15 cellular contexts compared by ENCODE assay signal in genomic region chr21:39012314-39013230, GRCh38.
DNase-seq lines count a peak whose midpoint lies in the region; ATAC-seq, FAIRE-seq and TF ChIP-seq lines count a peak whose summit lies in the region.
"Had no signal": no experiment of that assay in that cellular context is flagged by ENCODE, and none has a peak within 500 bp of the region (broad histone marks: within the 10 kb centered on the region; RNA-seq: fewer than 3 reads in every experiment).

No MANE protein-coding gene starts in this region.

- no peak overlapping the region for H3K4me3 ChIP-seq in HEK293 (ENCODE audit: low read depth, low read length)
- no peak overlapping the region for H3K4me3 ChIP-seq in bronchial epithelial cell (ENCODE audit: low read depth, low read length)

- 0 out of 2 replicates have a peak, but pooled peaks have one; percentile 8 for TF ChIP-seq CTCF in HEK293 (tag by site-specific recombination; IDR thresholded peaks at IDR 0.05)
- TF ChIP-seq CTCF in bronchial epithelial cell (IDR thresholded peaks at IDR 0.05; ENCODE audit: insufficient read depth, low read length, severe bottlenecking): no peak
- no peak for TF ChIP-seq CTCF in endothelial cell (IDR thresholded peaks at IDR 0.05; ENCODE audit: unreplicated experiment)

- no peak overlapping the region for H3K27ac ChIP-seq in HEK293 (ENCODE audit: extremely low read depth, low read depth, low read length)

- no peaks in the 10 kb centered on the region for H3K4me1 Mint-ChIP-seq in stimulated activated effector memory CD8-positive, alpha-beta T cell treated with anti-CD3 and anti-CD28 coated beads, Interleukin-12 subunit alpha, Interleukin-12 subunit beta, amount 100 ng/mL, for 72 hours
- peaks cover 3% of the 10 kb centered on the region for H3K4me1 Mint-ChIP-seq in activated naive CD4-positive, alpha-beta T cell treated with anti-CD3 and anti-CD28 coated beads, Interleukin-2, amount 10 ng/mL, durations not matched to agents 7 days and 5 days
- peaks cover 21% of the 10 kb centered on the region for H3K4me1 Mint-ChIP-seq in endothelial cell (ENCODE audit: unreplicated experiment)

- peak; percentile 91 for FAIRE-seq in bronchial epithelial cell (lab: Jason Lieb, UNC)

- ATAC-seq in stimulated activated effector memory CD8-positive, alpha-beta T cell treated with anti-CD3 and anti-CD28 coated beads, Interleukin-12 subunit alpha, Interleukin-12 subunit beta, amount 100 ng/mL, for 72 hours: peak; percentile 26
- ATAC-seq in HG02884 (IDR thresholded peaks at IDR 0.05; ENCODE audit: unreplicated experiment): no peak

- H3K27me3 ChIP-seq in bronchial epithelial cell (ENCODE audit: control insufficient read depth, insufficient read depth, low read length): no peaks in the 10 kb centered on the region

- H3K9me3 ChIP-seq in HEK293 (ENCODE audit: control insufficient read depth, insufficient read depth, low read depth, low read length): no peaks in the 10 kb centered on the region

- no peaks in the 10 kb centered on the region for H3K9me3 Mint-ChIP-seq in stimulated activated effector memory CD8-positive, alpha-beta T cell treated with anti-CD3 and anti-CD28 coated beads, Interleukin-12 subunit alpha, Interleukin-12 subunit beta, amount 100 ng/mL, for 72 hours
- no peaks in the 10 kb centered on the region for H3K9me3 Mint-ChIP-seq in activated naive CD4-positive, alpha-beta T cell treated with anti-CD3 and anti-CD28 coated beads, Interleukin-2, amount 10 ng/mL, durations not matched to agents 7 days and 5 days
- H3K9me3 Mint-ChIP-seq in endothelial cell (ENCODE audit: unreplicated experiment): no peaks in the 10 kb centered on the region

- H3K4me1 ChIP-seq in HEK293 (ENCODE audit: control insufficient read depth, insufficient read depth, low read length): no peaks in the 10 kb centered on the region

- no peaks in the 10 kb centered on the region for H3K36me3 Mint-ChIP-seq in stimulated activated effector memory CD8-positive, alpha-beta T cell treated with anti-CD3 and anti-CD28 coated beads, Interleukin-12 subunit alpha, Interleukin-12 subunit beta, amount 100 ng/mL, for 72 hours
- H3K36me3 Mint-ChIP-seq in activated naive CD4-positive, alpha-beta T cell treated with anti-CD3 and anti-CD28 coated beads, Interleukin-2, amount 10 ng/mL, durations not matched to agents 7 days and 5 days: no peaks in the 10 kb centered on the region
- no peaks in the 10 kb centered on the region for H3K36me3 Mint-ChIP-seq in endothelial cell (ENCODE audit: low read depth, unreplicated experiment)

- DNase-seq in MV-4-11 (lab: John Stamatoyannopoulos, UW) (peak; percentile 32), bronchial epithelial cell (ENCODE audit: low read depth) (no peak), endothelial cell (ENCODE audit: low spot score) (no peak)
- no peak for DNase-seq in stimulated activated effector memory CD8-positive, alpha-beta T cell treated with anti-CD3 and anti-CD28 coated beads, Interleukin-12 subunit alpha, Interleukin-12 subunit beta, amount 100 ng/mL, for 72 hours (ENCODE audit: low spot score in 2 of 2)
- no peak for DNase-seq in activated naive CD4-positive, alpha-beta T cell treated with anti-CD3 and anti-CD28 coated beads, Interleukin-2, amount 10 ng/mL, durations not matched to agents 7 days and 5 days
- DNase-seq: COR-L47, EL, HCEC 1CT, Karpas-422, NCI-H1417 treated with DMSO at 0.1 percent for 48 hours, NCI-H2029, NCI-H510A treated with DMSO at 0.1 percent for 48 hours, SIG-M5 had no signal

- POLR2A ChIA-PET in HEK293 (lab: Yijun Ruan, JAX): no interaction called here

- CTCF ChIA-PET in HEK293 (lab: Yijun Ruan, JAX): interaction anchor here (1.0 kb wide), 1 partner anchor 18 kb away, joined by 3 read pairs; no protein-coding TSS in a partner anchor
- CTCF ChIA-PET in activated naive CD4-positive, alpha-beta T cell treated with anti-CD3 and anti-CD28 coated beads, Interleukin-2, amount 10 ng/mL, durations not matched to agents 7 days and 5 days (lab: Charles Lee): no interaction called here

- H3K27me3 Mint-ChIP-seq in activated naive CD4-positive, alpha-beta T cell treated with anti-CD3 and anti-CD28 coated beads, Interleukin-2, amount 10 ng/mL, durations not matched to agents 7 days and 5 days: no peaks in the 10 kb centered on the region
- no peaks in the 10 kb centered on the region for H3K27me3 Mint-ChIP-seq in endothelial cell (ENCODE audit: unreplicated experiment)

- H3K27ac Mint-ChIP-seq in stimulated activated effector memory CD8-positive, alpha-beta T cell treated with anti-CD3 and anti-CD28 coated beads, Interleukin-12 subunit alpha, Interleukin-12 subunit beta, amount 100 ng/mL, for 72 hours: no peak overlapping the region
- no peak overlapping the region for H3K27ac Mint-ChIP-seq in activated naive CD4-positive, alpha-beta T cell treated with anti-CD3 and anti-CD28 coated beads, Interleukin-2, amount 10 ng/mL, durations not matched to agents 7 days and 5 days
- no peak overlapping the region for H3K27ac Mint-ChIP-seq in endothelial cell (ENCODE audit: unreplicated experiment)

- H3K36me3 ChIP-seq in HEK293 (ENCODE audit: control insufficient read depth in 2 of 2, insufficient read depth in 1 of 2, low read length in 2 of 2) (no peaks in the 10 kb centered on the region), bronchial epithelial cell (ENCODE audit: control insufficient read depth, insufficient read depth, low read length) (no peaks in the 10 kb centered on the region)

- no peak overlapping the region for H3K4me3 Mint-ChIP-seq in stimulated activated effector memory CD8-positive, alpha-beta T cell treated with anti-CD3 and anti-CD28 coated beads, Interleukin-12 subunit alpha, Interleukin-12 subunit beta, amount 100 ng/mL, for 72 hours
- H3K4me3 Mint-ChIP-seq in activated naive CD4-positive, alpha-beta T cell treated with anti-CD3 and anti-CD28 coated beads, Interleukin-2, amount 10 ng/mL, durations not matched to agents 7 days and 5 days: no peak overlapping the region
- H3K4me3 Mint-ChIP-seq in endothelial cell (ENCODE audit: unreplicated experiment): no peak overlapping the region

TF ChIP-seq in HEK293, 187 proteins besides CTCF, POLR2A, EP300 and RAD21 (continues in another document):
- TF ChIP-seq ZBTB10 (tag by site-specific recombination; IDR thresholded peaks at IDR 0.05) (0 out of 2 replicates have a peak, but pooled peaks have one; percentile 29), ZNF624 (tag by site-specific recombination; IDR thresholded peaks at IDR 0.05) (no peak), ZNF473 (tag by site-specific recombination; IDR thresholded peaks at IDR 0.05) (0 out of 2 replicates have a peak, but pooled peaks have one; percentile 23), ZNF18 (tag by site-specific recombination; IDR thresholded peaks at IDR 0.05) (peak; percentile 95), ZNF571 (tag by site-specific recombination; IDR thresholded peaks at IDR 0.05) (0 out of 2 replicates have a peak, but pooled peaks have one; percentile 40), ZNF311 (tag by site-specific recombination; IDR thresholded peaks at IDR 0.05; ENCODE audit: borderline replicate concordance) (peak; percentile 91; the same call in 1 of the 2 replicates), ZBTB26 (tag by site-specific recombination; optimal IDR thresholded peaks at IDR 0.05) (peak; percentile 21), ZNF239 (tag by site-specific recombination; IDR thresholded peaks at IDR 0.05) (0 out of 2 replicates have a peak, but pooled peaks have one; percentile 13), ZNF596 (tag by site-specific recombination; IDR thresholded peaks at IDR 0.05) (no peak)
